Comparison of ENCODE assay signal across 12 cellular contexts in genomic region chr13:42525035-42525504, GRCh38. TPM values are rescaled to one million over a fixed set of nuclear protein-coding genes. Genes with fewer than 3 reads are reported as not detected.
A peak's percentile ranks its signal among the peaks of the same experiment; 100 is the strongest.
DNase-seq lines count a peak whose midpoint lies in the region; ATAC-seq, FAIRE-seq and TF ChIP-seq lines count a peak whose summit lies in the region.
"Had no signal": no experiment of that assay in that cellular context is flagged by ENCODE, and none has a peak within 500 bp of the region (broad histone marks: within the 10 kb centered on the region; RNA-seq: fewer than 3 reads in every experiment).

No MANE protein-coding gene starts in this region.

- TF ChIP-seq CTCF in body of pancreas (IDR thresholded peaks at IDR 0.05) (no peak), HepG2 (CRISPR knock-in tag; IDR thresholded peaks at IDR 0.05) (no peak), gastrocnemius medialis (IDR thresholded peaks at IDR 0.05 in 4 of 5, conservative IDR thresholded peaks at IDR 0.05 in 1 of 5) (no peak)

- BruUV-seq in HepG2 (replicated peaks; lab: Mats Ljungman, UMichigan): no TSS peak

- intact Hi-C loops in body of pancreas (cut with DNase I): no loop called here
- intact Hi-C loops in HepG2 (cut with micrococcal nuclease; ENCODE audit: unreplicated experiment): no loop called here
- intact Hi-C loops in gastrocnemius medialis (cut with DNase I; ENCODE audit: low total_unique reads): no loop called here

- 37 to 58% methylated on average over 2 of the region's 2 CpGs for WGBS in body of pancreas, 2 donors
- 0% methylated on average over 2 of the region's 2 CpGs for WGBS in HepG2 (ENCODE audit: low lambda C conversion rate)

- H3K9me3 ChIP-seq in body of pancreas (no peaks in the 10 kb centered on the region), HepG2 (ENCODE audit: low read length) (peaks cover 10% of the 10 kb centered on the region; the same call in 1 of the 2 replicates), gastrocnemius medialis (no peaks in the 10 kb centered on the region)

- no peak overlapping the region for H2AFZ ChIP-seq in HepG2 (ENCODE audit: low read length)

- no peaks in the 10 kb centered on the region for H3K36me3 ChIP-seq in body of pancreas (replicated peaks in 1 of 2; ENCODE audit: insufficient read depth in 1 of 2, low read depth in 2 of 2)
- no peaks in the 10 kb centered on the region for H3K36me3 ChIP-seq in HepG2 (replicated peaks in 1 of 2; ENCODE audit: control insufficient read depth in 1 of 2, insufficient read depth in 2 of 2, low read length in 2 of 2)
- no peaks in the 10 kb centered on the region for H3K36me3 ChIP-seq in gastrocnemius medialis

- H3K4me2 ChIP-seq in HepG2 (ENCODE audit: low read depth, low read length): no peak overlapping the region

- H3K27ac ChIP-seq in body of pancreas: peak overlapping the region in 3 of 4 donors; percentile 24 to 72 (median 65)
- peak overlapping the region; percentile 18 for H3K27ac ChIP-seq in HepG2 (ENCODE audit: extremely low read length, insufficient read depth, low read length)
- H3K27ac ChIP-seq in gastrocnemius medialis: no peak overlapping the region
- H3K27ac ChIP-seq: SK-N-MC had no signal

- TF ChIP-seq EP300 in HepG2 (IDR thresholded peaks at IDR 0.05; ENCODE audit: low read depth in 2 of 2, low read length in 2 of 2) (no peak; a peak in 1 of 4 replicates), HepG2 (CRISPR knock-in tag; IDR thresholded peaks at IDR 0.05; ENCODE audit: borderline replicate concordance) (no peak)

- peaks cover 5% of the 10 kb centered on the region for H3K4me1 ChIP-seq in body of pancreas
- H3K4me1 ChIP-seq in HepG2 (ENCODE audit: insufficient read depth, low read length): peaks cover 5% of the 10 kb centered on the region; the same call in 1 of the 2 replicates
- H3K4me1 ChIP-seq in gastrocnemius medialis: no peaks in the 10 kb centered on the region

- POLR2A ChIA-PET in HepG2 (lab: Yijun Ruan, JAX): no interaction called here

- DNase-seq in EL (peak; percentile 40), body of pancreas (peak in 1 of 4 donors; percentile 23), HepG2 (ENCODE audit: low spot score) (no peak), ecto neural progenitor cell (ENCODE audit: low spot score) (no peak), gastrocnemius medialis (no peak), DMS 273 treated with DMSO at 0.1 percent for 48 hours (lab: John Stamatoyannopoulos, UW) (no peak)
- DNase-seq: activated CD4-positive, alpha-beta memory T cell treated with anti-CD3 and anti-CD28 coated beads, Interleukin-2, amount 10 ng/mL, durations not matched to agents 7 days and 5 days; C1 segment of cervical spinal cord; NCI-H2171 had no signal

- H3K27me3 ChIP-seq in body of pancreas (no peaks in the 10 kb centered on the region), HepG2 (ENCODE audit: control insufficient read depth in 1 of 2, insufficient read depth in 2 of 2, low read length in 2 of 2) (no peaks in the 10 kb centered on the region), gastrocnemius medialis (no peaks in the 10 kb centered on the region)

- in situ Hi-C loops in HepG2 (cut with HindIII; ENCODE audit: extremely low pct_ligation_motif_present, low pct_unique_long_range_greater_than_20kb) (no loop called here), gastrocnemius medialis (cut with MboI; ENCODE audit: low sequenced_read_pairs in 4 of 4) (no loop called here)

- TF ChIP-seq RAD21 in HepG2 (CRISPR knock-in tag; IDR thresholded peaks at IDR 0.05): no peak

- H3K79me2 ChIP-seq in HepG2 (ENCODE audit: insufficient read depth, low read length): no peaks in the 10 kb centered on the region

- H3K9ac ChIP-seq in HepG2 (ENCODE audit: insufficient read depth, low read depth, low read length): no peak overlapping the region

- FAIRE-seq in HepG2 (lab: Jason Lieb, UNC): no peak

- H4K20me1 ChIP-seq in HepG2 (ENCODE audit: insufficient read depth, low read length): no peaks in the 10 kb centered on the region

- no peak for TF ChIP-seq POLR2A in body of pancreas (IDR thresholded peaks at IDR 0.05)
- no peak for TF ChIP-seq POLR2A in HepG2 (IDR thresholded peaks at IDR 0.05; ENCODE audit: insufficient read depth in 1 of 2, low read depth in 2 of 2, low read length in 2 of 2)
- no peak for TF ChIP-seq POLR2A in gastrocnemius medialis (IDR thresholded peaks at IDR 0.05)

- H3K4me3 ChIP-seq in body of pancreas: no peak overlapping the region
- no peak overlapping the region for H3K4me3 ChIP-seq in HepG2 (replicated peaks in 1 of 3; ENCODE audit: insufficient read depth in 1 of 3, low read depth in 2 of 3, low read length in 3 of 3)
- no peak overlapping the region for H3K4me3 ChIP-seq in gastrocnemius medialis
- H3K4me3 ChIP-seq: SK-N-MC had no signal

- CTCF ChIA-PET in HepG2 (lab: Yijun Ruan, JAX; ENCODE audit: low intra/inter-chr PET ratio, low total read pairs): no interaction called here

- peak; percentile 29 for ATAC-seq in HG03097 (IDR thresholded peaks at IDR 0.05; ENCODE audit: low FRiP score, unreplicated experiment)
- peak; percentile 57 for ATAC-seq in body of pancreas
- peak; percentile 92 for ATAC-seq in HepG2
- ATAC-seq in gastrocnemius medialis: no peak
- ATAC-seq in GM19023 (IDR thresholded peaks at IDR 0.05; ENCODE audit: unreplicated experiment): no peak

TF ChIP-seq in HepG2, 621 proteins besides CTCF, POLR2A, EP300 and RAD21:
- TF ChIP-seq MAFF (IDR thresholded peaks at IDR 0.05; ENCODE audit: low read depth, low read length) (no peak), PAXIP1 (CRISPR knock-in tag; conservative IDR thresholded peaks at IDR 0.05) (peak; percentile 62)

RNA-seq across cellular contexts. Expression of gene TNFSF11, which starts 48.9 kb away (rescaled TPM):
- total RNA-seq in body of pancreas (1 to 10 TPM in 1 of 2 donors, not detected in 1; 3.9 TPM), HepG2 (2016; rRNA removed; fragmentation: Illumina TruSeq; extraction: Trizol) (not detected in 2 replicates), gastrocnemius medialis (under 1 TPM in 1 of 4 donors, not detected in 3; 0.83 TPM)
- total RNA-seq in HepG2 (2016; cell fraction: cytosol; rRNA removed; fragmentation: Illumina TruSeq; extraction: Trizol; ENCODE audit: low read depth): not detected in 2 replicates
- not detected in 2 replicates for total RNA-seq in HepG2 (2016; cell fraction: insoluble cytoplasmic fraction; rRNA removed; fragmentation: Illumina TruSeq; extraction: Trizol)
- total RNA-seq in HepG2 (2016; cell fraction: membrane; rRNA removed; fragmentation: Illumina TruSeq; extraction: Trizol): not detected in 2 replicates
- not detected in 2 replicates for total RNA-seq in HepG2 (2016; cell fraction: nucleus; rRNA removed; fragmentation: Illumina TruSeq; extraction: Trizol)
- 0.03 TPM in 1 of 2 replicates, not detected in the other for polyA plus RNA-seq in HepG2 (2011; rRNA removed)
- not detected in 2 replicates for polyA plus RNA-seq in HepG2 (2011; cell fraction: cytosol; rRNA removed)
- not detected in 2 replicates for polyA plus RNA-seq in HepG2 (2011; cell fraction: nucleus; rRNA removed)
- not detected in 2 replicates for polyA plus RNA-seq in HepG2 (2012)
- polyA plus RNA-seq in HepG2 (2016; cell fraction: cytosol; fragmentation: Illumina TruSeq; extraction: Trizol; ENCODE audit: low read depth): not detected in 2 replicates
- polyA plus RNA-seq in HepG2 (2016; cell fraction: insoluble cytoplasmic fraction; fragmentation: Illumina TruSeq; extraction: Trizol; ENCODE audit: low read depth): not detected in 2 replicates
- polyA plus RNA-seq in HepG2 (2016; cell fraction: membrane; fragmentation: Illumina TruSeq; extraction: Trizol; ENCODE audit: low read depth): not detected in 2 replicates
- polyA plus RNA-seq in HepG2 (2016; cell fraction: nucleus; fragmentation: Illumina TruSeq; extraction: Trizol; ENCODE audit: insufficient read depth, low read depth): not detected in 2 replicates
- not detected in 2 replicates for polyA minus RNA-seq in HepG2 (2011; rRNA and poly(A)+ RNA removed; ENCODE audit: low replicate concordance)
- not detected in 2 replicates for polyA minus RNA-seq in HepG2 (2011; cell fraction: cytosol; rRNA and poly(A)+ RNA removed)
- not detected in 2 replicates for polyA minus RNA-seq in HepG2 (2011; cell fraction: nucleus; rRNA and poly(A)+ RNA removed)

Comparison
In these comparisons a context has a peak if more than half of its experiments do, and no peak if none do; other contexts are left out.
1. ATAC-seq: peak in HG03097 (single experiment), body of pancreas (single experiment) and HepG2 (single experiment); none in gastrocnemius medialis (0 of 2) and GM19023 (single experiment).
2. H3K27ac ChIP-seq: peak in body of pancreas (3 of 4) and HepG2 (single experiment); none in gastrocnemius medialis (0 of 4).